Comparison of ENCODE assay signal across 9 cellular contexts in the genomic region with DNA sequence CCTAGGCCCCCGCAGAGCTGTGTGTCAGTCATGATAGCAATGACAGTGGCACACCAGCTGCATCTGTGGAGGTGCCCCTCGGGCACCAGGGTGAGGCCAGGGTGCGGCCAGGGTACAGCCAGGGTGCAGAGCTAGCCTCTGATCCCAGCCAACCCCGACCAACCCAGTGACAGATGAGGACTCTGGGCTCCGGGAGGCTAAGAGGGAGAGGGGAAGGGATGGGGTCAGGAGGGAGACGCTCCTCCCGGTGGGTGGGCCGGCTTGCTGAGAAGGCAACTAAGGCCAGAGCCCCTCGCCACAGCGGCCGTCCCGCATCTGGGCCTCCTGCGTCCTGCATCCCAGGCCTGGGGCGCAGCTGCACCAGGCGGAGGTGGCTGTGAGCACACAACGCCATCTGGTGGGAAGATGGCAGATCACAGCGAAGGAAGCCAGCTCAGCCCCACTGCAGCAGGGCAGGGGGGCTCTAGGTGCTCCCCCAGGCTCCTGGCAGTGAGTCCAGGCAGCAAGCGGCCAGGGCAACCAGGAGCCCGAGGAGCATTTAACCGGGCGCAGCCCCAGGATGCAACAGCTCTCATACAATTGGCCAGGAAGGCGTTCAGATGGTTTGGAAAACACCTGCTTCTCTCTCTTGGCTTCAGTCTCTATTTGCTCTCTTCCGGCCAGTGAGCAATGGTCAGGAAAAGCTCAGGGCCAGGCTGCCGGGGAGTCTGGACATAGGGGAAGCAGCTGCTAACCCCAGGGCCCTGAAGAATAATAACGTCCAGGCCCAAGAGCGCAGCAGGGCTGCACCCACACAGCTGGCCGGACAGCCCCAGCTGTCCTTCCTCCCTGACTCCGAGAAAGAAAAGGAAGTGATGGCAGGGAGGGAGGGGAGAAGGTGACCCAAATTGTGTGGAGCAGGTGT.
DNase-seq lines count a peak whose midpoint lies in the region; ATAC-seq, FAIRE-seq and TF ChIP-seq lines count a peak whose summit lies in the region.
"Had no signal": no experiment of that assay in that cellular context is flagged by ENCODE, and none has a peak within 500 bp of the region (broad histone marks: within the 10 kb centered on the region; RNA-seq: fewer than 3 reads in every experiment).

No MANE protein-coding gene starts in this region.

- peak; percentile 81 for FAIRE-seq in HepG2 (lab: Jason Lieb, UNC)

- H4K20me1 ChIP-seq in HepG2 (ENCODE audit: insufficient read depth, low read length): peaks cover 5% of the 10 kb centered on the region; the same call in 1 of the 2 replicates

- in situ Hi-C loops in HepG2 (cut with HindIII; ENCODE audit: extremely low pct_ligation_motif_present, low pct_unique_long_range_greater_than_20kb): loop anchor here (25.0 kb wide), 1 partner anchor 1834 kb away; no protein-coding TSS in a partner anchor

- H3K27me3 ChIP-seq in HepG2 (ENCODE audit: control insufficient read depth in 1 of 2, insufficient read depth in 2 of 2, low read length in 2 of 2) (peaks cover 13 to 59% of the 10 kb centered on the region in 2 experiments; a peak in 4 of 5 replicates), thyroid gland (no peaks in the 10 kb centered on the region)

- H3K27ac ChIP-seq in HepG2 (ENCODE audit: extremely low read length, insufficient read depth, low read length) (no peak overlapping the region), thyroid gland (no peak overlapping the region)

- POLR2A ChIA-PET in HepG2 (lab: Yijun Ruan, JAX): no interaction called here

- no peaks in the 10 kb centered on the region for H3K9me3 ChIP-seq in HepG2 (ENCODE audit: low read length)
- no peaks in the 10 kb centered on the region for H3K9me3 ChIP-seq in thyroid gland

- TF ChIP-seq CTCF in HepG2 (CRISPR knock-in tag; IDR thresholded peaks at IDR 0.05) (peak; percentile 97), thyroid gland (IDR thresholded peaks at IDR 0.05) (peak in 5 of 6 experiments; percentile 24 to 79 (median 43))

- peak; percentile 86 for TF ChIP-seq RAD21 in HepG2 (CRISPR knock-in tag; IDR thresholded peaks at IDR 0.05)

- ATAC-seq in HG02885 (IDR thresholded peaks at IDR 0.05; ENCODE audit: poor library complexity, unreplicated experiment) (peak; percentile 51), HepG2 (peak; percentile 89), HG03025 (IDR thresholded peaks at IDR 0.05; ENCODE audit: low FRiP score, unreplicated experiment) (no peak)

- no peak overlapping the region for H2AFZ ChIP-seq in HepG2 (ENCODE audit: low read length)

- no peak overlapping the region for H3K9ac ChIP-seq in HepG2 (ENCODE audit: insufficient read depth, low read depth, low read length)

- H3K79me2 ChIP-seq in HepG2 (ENCODE audit: insufficient read depth, low read length): no peaks in the 10 kb centered on the region

- DNase-seq in DMS79 treated with DMSO at 0.1 percent for 48 hours (lab: John Stamatoyannopoulos, UW) (peak; percentile 15), RKO (ENCODE audit: low spot score) (peak; percentile 59), cerebellum (ENCODE audit: low spot score) (peak; percentile 54), HepG2 (ENCODE audit: low spot score) (peak; percentile 44), thyroid gland (peak; percentile 31 to 40), OCI-M2 (lab: John Stamatoyannopoulos, UW; ENCODE audit: unreplicated experiment) (no peak)
- DNase-seq: naive B cell had no signal

- intact Hi-C loops in HepG2 (cut with micrococcal nuclease; ENCODE audit: unreplicated experiment) (no loop called here), thyroid gland (cut with DNase I) (no loop called here)

- TF ChIP-seq EP300 in HepG2 (IDR thresholded peaks at IDR 0.05; ENCODE audit: low read depth in 2 of 2, low read length in 2 of 2): no peak
- TF ChIP-seq EP300 in HepG2 (CRISPR knock-in tag; IDR thresholded peaks at IDR 0.05; ENCODE audit: borderline replicate concordance): no peak

- CTCF ChIA-PET in HepG2 (lab: Yijun Ruan, JAX; ENCODE audit: low intra/inter-chr PET ratio, low total read pairs): interaction anchor here (1.0 to 1.3 kb wide), 2 partner anchors 1685 to 1839 kb away, joined by 3 to 5 read pairs; no protein-coding TSS in a partner anchor

- peaks cover 16% of the 10 kb centered on the region for H3K4me1 ChIP-seq in HepG2 (ENCODE audit: insufficient read depth, low read length)
- peaks cover 0 to 7% of the 10 kb centered on the region in 2 donors for H3K4me1 ChIP-seq in thyroid gland

- H3K4me2 ChIP-seq in HepG2 (ENCODE audit: low read depth, low read length): no peak overlapping the region

- H3K4me3 ChIP-seq in HepG2 (replicated peaks in 1 of 3; ENCODE audit: insufficient read depth in 1 of 3, low read depth in 2 of 3, low read length in 3 of 3) (no peak overlapping the region), thyroid gland (replicated peaks in 1 of 3) (no peak overlapping the region)

- H3K36me3 ChIP-seq in HepG2 (replicated peaks in 1 of 2; ENCODE audit: control insufficient read depth in 1 of 2, insufficient read depth in 2 of 2, low read length in 2 of 2): no peaks in the 10 kb centered on the region
- H3K36me3 ChIP-seq in thyroid gland: no peaks in the 10 kb centered on the region

- BruUV-seq in HepG2 (replicated peaks; lab: Mats Ljungman, UMichigan): no TSS peak

- 8% methylated on average over 28 of the region's 28 CpGs for WGBS in HepG2 (ENCODE audit: low lambda C conversion rate)
- 19 to 37% methylated on average over 20 to 23 of the region's 28 CpGs for WGBS in thyroid gland, 2 donors

- TF ChIP-seq POLR2A in HepG2 (IDR thresholded peaks at IDR 0.05; ENCODE audit: insufficient read depth in 1 of 2, low read depth in 2 of 2, low read length in 2 of 2) (no peak), thyroid gland (IDR thresholded peaks at IDR 0.05) (no peak)

TF ChIP-seq in HepG2, 621 proteins besides CTCF, POLR2A, EP300 and RAD21 (continues in another document):
- TF ChIP-seq ZNF563 (CRISPR knock-in tag; IDR thresholded peaks at IDR 0.05): no peak
- peak; percentile 55; the same call in 1 of the 2 replicates for TF ChIP-seq ZNF687 (CRISPR knock-in tag; IDR thresholded peaks at IDR 0.05)
- 0 out of 2 replicates have a peak, but pooled peaks have one; percentile 27 for TF ChIP-seq ZNF574 (CRISPR knock-in tag; IDR thresholded peaks at IDR 0.05)
- peak; percentile 84; the same call in 1 of the 2 replicates for TF ChIP-seq PCBP1 (IDR thresholded peaks at IDR 0.05; ENCODE audit: borderline replicate concordance, low read depth, low read length)
